In the genomic region with DNA sequence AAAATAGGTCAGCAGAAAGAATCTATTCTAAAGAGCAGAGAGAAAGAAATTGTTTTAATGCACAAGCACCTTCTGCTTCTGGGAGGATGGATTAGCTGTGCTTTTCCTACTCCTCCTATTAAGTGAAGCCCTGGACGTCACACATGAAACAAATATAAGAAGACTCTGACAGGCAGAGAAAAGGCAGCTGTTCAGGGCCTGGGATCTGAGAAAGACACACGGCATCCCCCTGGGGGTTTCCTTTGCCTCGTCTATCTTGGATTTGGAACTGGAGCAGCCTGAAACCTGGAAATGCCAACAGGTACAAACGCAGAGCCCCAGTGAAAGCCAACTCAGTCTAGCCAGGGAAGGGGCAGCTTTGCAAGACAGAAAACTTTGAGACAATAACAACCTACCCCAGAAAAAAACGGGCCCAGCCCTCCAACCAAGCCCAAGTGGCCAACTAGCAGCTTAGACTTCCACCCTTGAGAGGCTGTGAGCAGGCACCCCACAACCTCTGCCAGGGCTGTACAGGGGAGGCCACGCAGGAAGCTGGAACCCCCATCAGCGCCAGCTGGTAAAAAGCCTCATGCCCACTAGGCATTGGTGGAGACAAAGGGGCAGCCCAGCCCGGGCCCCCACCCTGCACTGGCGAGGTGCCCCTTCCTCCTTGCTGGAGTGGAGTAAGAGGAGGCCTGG, we compare ENCODE assay signal across 10 cellular contexts. TPM values are rescaled to one million over a fixed set of nuclear protein-coding genes. Genes with fewer than 3 reads are reported as not detected.
DNase-seq lines count a peak whose midpoint lies in the region; ATAC-seq, FAIRE-seq and TF ChIP-seq lines count a peak whose summit lies in the region.
"Had no signal": no experiment of that assay in that cellular context is flagged by ENCODE, and none has a peak within 500 bp of the region (broad histone marks: within the 10 kb centered on the region; RNA-seq: fewer than 3 reads in every experiment).

No MANE protein-coding gene starts in this region.

- peak overlapping the region; percentile 96 for H3K27ac Mint-ChIP-seq in activated T-cell treated with anti-CD3 and anti-CD28 coated beads, Interleukin-2, amount 50 U/mL, for 72 hours
- peak overlapping the region; percentile 36 to 85 for H3K27ac Mint-ChIP-seq in activated naive CD4-positive, alpha-beta T cell treated with anti-CD3 and anti-CD28 coated beads, Interleukin-2, amount 50 U/mL, for 72 hours

- no peaks in the 10 kb centered on the region for H3K9me2 ChIP-seq in hepatocyte (replicated peaks; ENCODE audit: insufficient read depth)

- no peak for TF ChIP-seq CTCF in hepatocyte (IDR thresholded peaks at IDR 0.05; ENCODE audit: poor library complexity)
- no peak for TF ChIP-seq CTCF in stomach (IDR thresholded peaks at IDR 0.05)

- H3K4me3 ChIP-seq in hepatocyte = no peak overlapping the region
- no peak overlapping the region for H3K4me3 ChIP-seq in stomach

- H3K36me3 ChIP-seq in hepatocyte (replicated peaks; ENCODE audit: insufficient read depth, low read depth) = no peaks in the 10 kb centered on the region
- peaks cover 0 to 44% (median 5%) of the 10 kb centered on the region in 4 donors for H3K36me3 ChIP-seq in stomach

- H3K4me1 Mint-ChIP-seq in activated T-cell treated with anti-CD3 and anti-CD28 coated beads, Interleukin-2, amount 50 U/mL, for 72 hours (ENCODE audit: low read depth) = peaks cover 52% of the 10 kb centered on the region

- no peaks in the 10 kb centered on the region for H3K27me3 Mint-ChIP-seq in activated T-cell treated with anti-CD3 and anti-CD28 coated beads, Interleukin-2, amount 50 U/mL, for 72 hours (ENCODE audit: low read depth)

- peaks cover 95% of the 10 kb centered on the region for H3K79me2 ChIP-seq in hepatocyte

- H3K9me3 Mint-ChIP-seq in activated T-cell treated with anti-CD3 and anti-CD28 coated beads, Interleukin-2, amount 50 U/mL, for 72 hours = no peaks in the 10 kb centered on the region
- no peaks in the 10 kb centered on the region for H3K9me3 Mint-ChIP-seq in activated naive CD4-positive, alpha-beta T cell treated with anti-CD3 and anti-CD28 coated beads, Interleukin-2, amount 50 U/mL, for 72 hours

- TF ChIP-seq EP300 in stomach (IDR thresholded peaks at IDR 0.05) = no peak

- peak overlapping the region; percentile 54 for H3K4me2 ChIP-seq in hepatocyte

- H3K9me3 ChIP-seq in hepatocyte (ENCODE audit: low read depth) = no peaks in the 10 kb centered on the region
- H3K9me3 ChIP-seq in stomach = no peaks in the 10 kb centered on the region

- ATAC-seq in activated T-cell treated with anti-CD3 and anti-CD28 coated beads, Interleukin-2, amount 50 U/mL, for 72 hours (replicated peaks in 1 of 2) = peak in 1 of 2 donors; percentile 18
- no peak for ATAC-seq in activated naive CD4-positive, alpha-beta T cell treated with anti-CD3 and anti-CD28 coated beads, Interleukin-2, amount 50 U/mL, for 72 hours

- H2AFZ ChIP-seq in hepatocyte = no peak overlapping the region

- TF ChIP-seq POLR2A in stomach (IDR thresholded peaks at IDR 0.05) = no peak
- TF ChIP-seq POLR2A in GM12892 (IDR thresholded peaks at IDR 0.05; ENCODE audit: low read depth, low read length) = no peak

- FAIRE-seq in GM12892 (lab: Jason Lieb, UNC) = no peak

- peak overlapping the region in 1 of 2 donors; percentile 65 for H3K4me3 Mint-ChIP-seq in activated T-cell treated with anti-CD3 and anti-CD28 coated beads, Interleukin-2, amount 50 U/mL, for 72 hours

- intact Hi-C loops in stomach (cut with DNase I; ENCODE audit: low total_unique reads) = no loop called here

- H3K4me1 ChIP-seq in hepatocyte (ENCODE audit: insufficient read depth) (peaks cover 59% of the 10 kb centered on the region), stomach (peaks cover 72 to 99% (median 87%) of the 10 kb centered on the region in 4 donors)

- H3K27ac ChIP-seq in hepatocyte (peak overlapping the region; percentile 48), stomach (peak overlapping the region; percentile 52 to 77 (median 69))

- H3K36me3 Mint-ChIP-seq in activated T-cell treated with anti-CD3 and anti-CD28 coated beads, Interleukin-2, amount 50 U/mL, for 72 hours (ENCODE audit: insufficient read depth in 2 of 2) = peaks cover 0 to 3% of the 10 kb centered on the region in 2 donors
- H3K36me3 Mint-ChIP-seq in activated naive CD4-positive, alpha-beta T cell treated with anti-CD3 and anti-CD28 coated beads, Interleukin-2, amount 50 U/mL, for 72 hours = peaks cover 0 to 7% of the 10 kb centered on the region in 2 donors

- WGBS in hepatocyte (ENCODE audit: low lambda C conversion rate, missing lambda C conversion rate) = 75% methylated on average over 9 of the region's 9 CpGs
- WGBS in stomach, 5 donors = 38 to 52% (median 44%) methylated on average over 7 to 9 of the region's 9 CpGs

- DNase-seq in activated T-cell treated with anti-CD3 and anti-CD28 coated beads, Interleukin-2, amount 50 U/mL, for 72 hours = no peak
- no peak for DNase-seq in activated T-cell treated with anti-CD3 and anti-CD28 coated beads, Interleukin-2, amount 50 U/mL, for 48 hours
- DNase-seq in activated naive CD4-positive, alpha-beta T cell treated with anti-CD3 and anti-CD28 coated beads, Interleukin-2, amount 50 U/mL, for 72 hours (ENCODE audit: low spot score in 2 of 2) = no peak
- peak; percentile 57 for DNase-seq in hepatocyte (ENCODE audit: low spot score)
- DNase-seq in stomach = no peak
- DNase-seq in NCI-H1417 (lab: John Stamatoyannopoulos, UW) = no peak
- no peak for DNase-seq in GM12892 (ENCODE audit: insufficient read length)
- DNase-seq in KG1 (lab: John Stamatoyannopoulos, UW) = no peak
- DNase-seq: GF-D8, GOT3 had no signal

- H3K27me3 ChIP-seq in hepatocyte (no peaks in the 10 kb centered on the region), stomach (no peaks in the 10 kb centered on the region)

- peaks cover 90% of the 10 kb centered on the region for H4K20me1 ChIP-seq in hepatocyte (ENCODE audit: insufficient read depth, poor library complexity, severe bottlenecking)

RNA-seq across cellular contexts. Expression of a gene that starts 7.3 kb away (rescaled TPM):
- total RNA-seq in activated T-cell treated with anti-CD3 and anti-CD28 coated beads, Interleukin-2, amount 50 U/mL, for 72 hours = 10 to 100 TPM; 38.6 to 53.1 TPM
- total RNA-seq in activated naive CD4-positive, alpha-beta T cell treated with anti-CD3 and anti-CD28 coated beads, Interleukin-2, amount 50 U/mL, for 72 hours = 10 to 100 TPM; 44.8 to 48.0 TPM
- 48.0 and 59.0 TPM in 2 replicates for total RNA-seq in hepatocyte
- 33.1 and 38.6 TPM in 2 replicates for polyA plus RNA-seq in hepatocyte
- 10 to 100 TPM; 29.1 to 59.4 (median 42.4) TPM for total RNA-seq in stomach
- polyA plus RNA-seq in stomach = 10 to 100 TPM; 12.5 to 29.2 (median 26.0) TPM
- 17.3 TPM for polyA plus RNA-seq in GM12892 (2012; ENCODE audit: missing spikeins)

RNA-seq across cellular contexts. Expression of a gene that starts 31.7 kb away (rescaled TPM):
- 10 to 100 TPM; 29.5 to 34.8 TPM for total RNA-seq in activated T-cell treated with anti-CD3 and anti-CD28 coated beads, Interleukin-2, amount 50 U/mL, for 72 hours
- 10 to 100 TPM; 17.8 to 50.8 TPM for total RNA-seq in activated naive CD4-positive, alpha-beta T cell treated with anti-CD3 and anti-CD28 coated beads, Interleukin-2, amount 50 U/mL, for 72 hours
- total RNA-seq in hepatocyte = 10.3 and 15.3 TPM in 2 replicates
- polyA plus RNA-seq in hepatocyte = 19.8 and 21.7 TPM in 2 replicates
- total RNA-seq in stomach = 10 to 100 TPM; 13.8 to 53.1 (median 47.4) TPM
- polyA plus RNA-seq in stomach = 10 to 100 TPM; 13.3 to 22.1 (median 15.5) TPM
- polyA plus RNA-seq in GM12892 (2012; ENCODE audit: missing spikeins) = 29.0 TPM
